In genomic region chr9:137224850-137225694, GRCh38 we compare ENCODE assay signal across 8 cellular contexts. TPM values are rescaled to one million over a fixed set of nuclear protein-coding genes. Genes with fewer than 3 reads are reported as not detected.
DNase-seq lines count a peak whose midpoint lies in the region; ATAC-seq and TF ChIP-seq lines count a peak whose summit lies in the region.

Gene CYSRT1 (plus strand): TSS chr9:137225174. CDS start chr9:137225622, 448 bp downstream.

- H3K4me3 ChIP-seq in GM23338: peak within 1 kb of the TSS; percentile 94
- H3K4me3 ChIP-seq in SK-N-MC: peak within 1 kb of the TSS; percentile 97
- H3K4me3 ChIP-seq in fibroblast of villous mesenchyme (ENCODE audit: low read depth, low read length): peak within 1 kb of the TSS; percentile 88
- H3K4me3 ChIP-seq in skeletal muscle satellite cell (ENCODE audit: low read length): peak within 1 kb of the TSS; percentile 96

- no peaks in the 10 kb centered on the region for H4K20me1 ChIP-seq in GM23338 (replicated peaks; ENCODE audit: insufficient read depth)

- H3K4me3 Mint-ChIP-seq in GM23338: peak within 1 kb of the TSS; percentile 70

- H3K9me3 ChIP-seq in SK-N-MC (ENCODE audit: low read depth, low read length) (no peaks in the 10 kb centered on the region), skeletal muscle satellite cell (replicated peaks; ENCODE audit: low read length) (no peaks in the 10 kb centered on the region)

- H3K4me2 ChIP-seq in GM23338 (peak within 1 kb of the TSS; percentile 99), skeletal muscle satellite cell (ENCODE audit: low read length) (peak within 1 kb of the TSS; percentile 98)

- H3K4me1 ChIP-seq in GM23338 (ENCODE audit: insufficient read depth) (no peaks in the 10 kb centered on the region; the same call in 1 of the 2 replicates), skeletal muscle satellite cell (ENCODE audit: control insufficient read depth, insufficient read depth, low read length) (peaks cover 42% of the 10 kb centered on the region)

- DNase-seq in GM23338 (ENCODE audit: low spot score) (no peak), SK-N-MC (ENCODE audit: low read depth, low spot score) (no peak), fibroblast of villous mesenchyme (ENCODE audit: low read depth) (no peak), DMS153 (lab: John Stamatoyannopoulos, UW) (no peak), NCI-H146 treated with DMSO at 0.1 percent for 48 hours (lab: John Stamatoyannopoulos, UW; ENCODE audit: unreplicated experiment) (no peak), Ammon's horn (ENCODE audit: low spot score) (no peak)

- H3K4me1 Mint-ChIP-seq in GM23338: peaks cover 2% of the 10 kb centered on the region; the same call in 2 of the 3 replicates

- H3K27ac Mint-ChIP-seq in GM23338: no peak within 1 kb of the TSS

- H3K9me2 ChIP-seq in GM23338 (ENCODE audit: insufficient read depth): no peaks in the 10 kb centered on the region

- H3K27ac ChIP-seq in GM23338 (ENCODE audit: low read depth): no peak within 1 kb of the TSS
- H3K27ac ChIP-seq in SK-N-MC: peak within 1 kb of the TSS; percentile 81

- H3K36me3 ChIP-seq in GM23338 (ENCODE audit: insufficient read depth) (no peaks in the 10 kb centered on the region), SK-N-MC (ENCODE audit: insufficient read depth, low read length) (no peaks in the 10 kb centered on the region), skeletal muscle satellite cell (ENCODE audit: insufficient read depth, low read length) (no peaks in the 10 kb centered on the region)

- no peak within 1 kb of the TSS for H2AFZ ChIP-seq in GM23338

- H3K36me3 Mint-ChIP-seq in GM23338 (ENCODE audit: low read depth): no peaks in the 10 kb centered on the region

- 0 out of 2 replicates have a peak, but pooled peaks cover 6% of the 10 kb centered on the region for H3F3A ChIP-seq in GM23338 (replicated peaks; ENCODE audit: low read depth)

- peaks cover 9% of the 10 kb centered on the region; the same call in 1 of the 2 replicates for H3K27me3 ChIP-seq in GM23338 (ENCODE audit: insufficient read depth)
- no peaks in the 10 kb centered on the region for H3K27me3 ChIP-seq in skeletal muscle satellite cell (ENCODE audit: control insufficient read depth, insufficient read depth, low read length)

- peaks cover 3% of the 10 kb centered on the region for H3K27me3 Mint-ChIP-seq in GM23338 (ENCODE audit: insufficient read depth, low read depth, poor library complexity)

- ATAC-seq in GM23338 (no peak), GM21619 (IDR thresholded peaks at IDR 0.05; ENCODE audit: unreplicated experiment) (no peak)

- no peaks in the 10 kb centered on the region for H3K79me2 ChIP-seq in GM23338 (replicated peaks; ENCODE audit: insufficient read depth)

- peak within 1 kb of the TSS; percentile 99 for H3K9ac ChIP-seq in SK-N-MC (ENCODE audit: insufficient read length)
- H3K9ac ChIP-seq in skeletal muscle satellite cell (ENCODE audit: low read depth, low read length): peak within 1 kb of the TSS; percentile 99

- no peaks in the 10 kb centered on the region for H3K9me3 Mint-ChIP-seq in GM23338

- TF ChIP-seq CTCF in GM23338 (conservative IDR thresholded peaks at IDR 0.05; ENCODE audit: low read depth in 2 of 2): no peak
- no peak for TF ChIP-seq CTCF in fibroblast of villous mesenchyme (IDR thresholded peaks at IDR 0.05; ENCODE audit: insufficient read depth, low read depth, low read length)

TF ChIP-seq in GM23338, 12 proteins besides CTCF, POLR2A, EP300 and RAD21 (continues in another document):
- TF ChIP-seq, protein P1, sequence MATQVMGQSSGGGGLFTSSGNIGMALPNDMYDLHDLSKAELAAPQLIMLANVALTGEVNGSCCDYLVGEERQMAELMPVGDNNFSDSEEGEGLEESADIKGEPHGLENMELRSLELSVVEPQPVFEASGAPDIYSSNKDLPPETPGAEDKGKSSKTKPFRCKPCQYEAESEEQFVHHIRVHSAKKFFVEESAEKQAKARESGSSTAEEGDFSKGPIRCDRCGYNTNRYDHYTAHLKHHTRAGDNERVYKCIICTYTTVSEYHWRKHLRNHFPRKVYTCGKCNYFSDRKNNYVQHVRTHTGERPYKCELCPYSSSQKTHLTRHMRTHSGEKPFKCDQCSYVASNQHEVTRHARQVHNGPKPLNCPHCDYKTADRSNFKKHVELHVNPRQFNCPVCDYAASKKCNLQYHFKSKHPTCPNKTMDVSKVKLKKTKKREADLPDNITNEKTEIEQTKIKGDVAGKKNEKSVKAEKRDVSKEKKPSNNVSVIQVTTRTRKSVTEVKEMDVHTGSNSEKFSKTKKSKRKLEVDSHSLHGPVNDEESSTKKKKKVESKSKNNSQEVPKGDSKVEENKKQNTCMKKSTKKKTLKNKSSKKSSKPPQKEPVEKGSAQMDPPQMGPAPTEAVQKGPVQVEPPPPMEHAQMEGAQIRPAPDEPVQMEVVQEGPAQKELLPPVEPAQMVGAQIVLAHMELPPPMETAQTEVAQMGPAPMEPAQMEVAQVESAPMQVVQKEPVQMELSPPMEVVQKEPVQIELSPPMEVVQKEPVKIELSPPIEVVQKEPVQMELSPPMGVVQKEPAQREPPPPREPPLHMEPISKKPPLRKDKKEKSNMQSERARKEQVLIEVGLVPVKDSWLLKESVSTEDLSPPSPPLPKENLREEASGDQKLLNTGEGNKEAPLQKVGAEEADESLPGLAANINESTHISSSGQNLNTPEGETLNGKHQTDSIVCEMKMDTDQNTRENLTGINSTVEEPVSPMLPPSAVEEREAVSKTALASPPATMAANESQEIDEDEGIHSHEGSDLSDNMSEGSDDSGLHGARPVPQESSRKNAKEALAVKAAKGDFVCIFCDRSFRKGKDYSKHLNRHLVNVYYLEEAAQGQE (IDR thresholded peaks at IDR 0.05; ENCODE audit: unreplicated experiment): no peak
- TF ChIP-seq ZNF114 (CRISPR knock-in tag; IDR thresholded peaks at IDR 0.05) (no peak), CREB1 (CRISPR knock-in tag; IDR thresholded peaks at IDR 0.05; ENCODE audit: low read depth) (no peak), NANOG (IDR thresholded peaks at IDR 0.05; ENCODE audit: borderline replicate concordance) (no peak), EZH2phosphoT487 (IDR thresholded peaks at IDR 0.05; ENCODE audit: unreplicated experiment) (no peak), STAT1 (IDR thresholded peaks at IDR 0.05; ENCODE audit: unreplicated experiment) (no peak)
- TF ChIP-seq, protein P2, sequence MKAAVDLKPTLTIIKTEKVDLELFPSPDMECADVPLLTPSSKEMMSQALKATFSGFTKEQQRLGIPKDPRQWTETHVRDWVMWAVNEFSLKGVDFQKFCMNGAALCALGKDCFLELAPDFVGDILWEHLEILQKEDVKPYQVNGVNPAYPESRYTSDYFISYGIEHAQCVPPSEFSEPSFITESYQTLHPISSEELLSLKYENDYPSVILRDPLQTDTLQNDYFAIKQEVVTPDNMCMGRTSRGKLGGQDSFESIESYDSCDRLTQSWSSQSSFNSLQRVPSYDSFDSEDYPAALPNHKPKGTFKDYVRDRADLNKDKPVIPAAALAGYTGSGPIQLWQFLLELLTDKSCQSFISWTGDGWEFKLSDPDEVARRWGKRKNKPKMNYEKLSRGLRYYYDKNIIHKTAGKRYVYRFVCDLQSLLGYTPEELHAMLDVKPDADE (IDR thresholded peaks at IDR 0.05): no peak

RNA-seq across cellular contexts. Expression of gene CYSRT1, which starts in this region (rescaled TPM):
- 1.4 and 2.0 TPM in 2 replicates for total RNA-seq in GM23338 (2014; rRNA removed; shearing (Covaris generic))
- polyA plus RNA-seq in GM23338 (2016; fragmentation: Nextera tagmentation; extraction: Ambion mirVana): 2.0 and 3.2 TPM in 2 replicates
- under 0.01 and 0.64 TPM in 2 replicates for total RNA-seq in fibroblast of villous mesenchyme
- total RNA-seq in skeletal muscle satellite cell (2012; rRNA removed): 0.22 and 1.0 TPM in 2 replicates
